Comparison of ENCODE assay signal across 1 cellular context in genomic region chr16:89319883-89320716, GRCh38.
TF ChIP-seq lines count a peak whose summit lies in the region.

No MANE protein-coding gene starts in this region.

TF ChIP-seq in HepG2, 621 proteins besides CTCF, POLR2A, EP300 and RAD21 (continued from another document and continues in another):
- TF ChIP-seq, protein P1, sequence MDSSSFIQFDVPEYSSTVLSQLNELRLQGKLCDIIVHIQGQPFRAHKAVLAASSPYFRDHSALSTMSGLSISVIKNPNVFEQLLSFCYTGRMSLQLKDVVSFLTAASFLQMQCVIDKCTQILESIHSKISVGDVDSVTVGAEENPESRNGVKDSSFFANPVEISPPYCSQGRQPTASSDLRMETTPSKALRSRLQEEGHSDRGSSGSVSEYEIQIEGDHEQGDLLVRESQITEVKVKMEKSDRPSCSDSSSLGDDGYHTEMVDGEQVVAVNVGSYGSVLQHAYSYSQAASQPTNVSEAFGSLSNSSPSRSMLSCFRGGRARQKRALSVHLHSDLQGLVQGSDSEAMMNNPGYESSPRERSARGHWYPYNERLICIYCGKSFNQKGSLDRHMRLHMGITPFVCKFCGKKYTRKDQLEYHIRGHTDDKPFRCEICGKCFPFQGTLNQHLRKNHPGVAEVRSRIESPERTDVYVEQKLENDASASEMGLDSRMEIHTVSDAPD (CRISPR knock-in tag; IDR thresholded peaks at IDR 0.05): no peak; the same call in 1 of the 2 replicates
- TF ChIP-seq DZIP1 (CRISPR knock-in tag; IDR thresholded peaks at IDR 0.05) (no peak), KAT8 (CRISPR knock-in tag; IDR thresholded peaks at IDR 0.05) (0 out of 2 replicates have a peak, but pooled peaks have one; percentile 14), ZNF709 (CRISPR knock-in tag; IDR thresholded peaks at IDR 0.05) (no peak), ZNF879 (CRISPR knock-in tag; IDR thresholded peaks at IDR 0.05) (no peak), KDM5B (CRISPR knock-in tag; IDR thresholded peaks at IDR 0.05; ENCODE audit: borderline replicate concordance) (0 out of 2 replicates have a peak, but pooled peaks have one; percentile 22), NFKBIZ (CRISPR knock-in tag; IDR thresholded peaks at IDR 0.05) (no peak), DRAP1 (CRISPR knock-in tag; IDR thresholded peaks at IDR 0.05) (0 out of 2 replicates have a peak, but pooled peaks have one; percentile 16), ELF1 (CRISPR knock-in tag; IDR thresholded peaks at IDR 0.05) (peak; percentile 24), NR1H2 (CRISPR knock-in tag; IDR thresholded peaks at IDR 0.05; ENCODE audit: borderline replicate concordance, low read depth) (no peak), THYN1 (CRISPR knock-in tag; IDR thresholded peaks at IDR 0.05; ENCODE audit: borderline replicate concordance, low read depth) (no peak), ZNF878 (CRISPR knock-in tag; IDR thresholded peaks at IDR 0.05) (peak; percentile 87; the same call in 1 of the 2 replicates), HCFC1 (IDR thresholded peaks at IDR 0.05; ENCODE audit: low read depth, low read length) (no peak), ZKSCAN1 (IDR thresholded peaks at IDR 0.05; ENCODE audit: low read length) (no peak), ZFAT (CRISPR knock-in tag; conservative IDR thresholded peaks at IDR 0.05) (no peak), ATF6 (CRISPR knock-in tag; conservative IDR thresholded peaks at IDR 0.05) (no peak), SKI (IDR thresholded peaks at IDR 0.05; ENCODE audit: partially characterized antibody) (peak; percentile 39), ZNF224 (CRISPR knock-in tag; IDR thresholded peaks at IDR 0.05) (no peak), SP140L (CRISPR knock-in tag; IDR thresholded peaks at IDR 0.05; ENCODE audit: borderline replicate concordance) (no peak), BORCS8-MEF2B (CRISPR knock-in tag; IDR thresholded peaks at IDR 0.05) (peak; percentile 36; the same call in 1 of the 2 replicates), CREM (IDR thresholded peaks at IDR 0.05) (no peak), CREM (CRISPR knock-in tag; IDR thresholded peaks at IDR 0.05) (no peak), NFRKB (IDR thresholded peaks at IDR 0.05) (no peak), PLSCR1 (CRISPR knock-in tag; IDR thresholded peaks at IDR 0.05; ENCODE audit: borderline replicate concordance) (no peak), ZNF530 (CRISPR knock-in tag; IDR thresholded peaks at IDR 0.05; ENCODE audit: low read depth) (no peak), ZNF652 (CRISPR knock-in tag; IDR thresholded peaks at IDR 0.05; ENCODE audit: borderline replicate concordance, low read depth) (no peak), MAF1 (CRISPR knock-in tag; IDR thresholded peaks at IDR 0.05; ENCODE audit: borderline replicate concordance) (no peak), SOX13 (IDR thresholded peaks at IDR 0.05) (no peak), SOX13 (CRISPR knock-in tag; conservative IDR thresholded peaks at IDR 0.05 in 1 of 2, IDR thresholded peaks at IDR 0.05 in 1 of 2) (peak in 1 of 2 experiments; percentile 43; a peak in 1 of 4 replicates), DMAP1 (CRISPR knock-in tag; IDR thresholded peaks at IDR 0.05) (no peak), ZSCAN20 (CRISPR knock-in tag; IDR thresholded peaks at IDR 0.05; ENCODE audit: borderline replicate concordance) (no peak), ZNF430 (CRISPR knock-in tag; IDR thresholded peaks at IDR 0.05) (no peak; the same call in 1 of the 2 replicates), ZNF768 (CRISPR knock-in tag; IDR thresholded peaks at IDR 0.05) (0 out of 2 replicates have a peak, but pooled peaks have one; percentile 7), ARNT2 (CRISPR knock-in tag; IDR thresholded peaks at IDR 0.05; ENCODE audit: low read depth) (0 out of 2 replicates have a peak, but pooled peaks have one; percentile 31), ZNF318 (CRISPR knock-in tag; IDR thresholded peaks at IDR 0.05) (no peak), ZNF556 (CRISPR knock-in tag; IDR thresholded peaks at IDR 0.05; ENCODE audit: borderline replicate concordance) (peak; percentile 64; the same call in 1 of the 2 replicates), ZNF274 (CRISPR knock-in tag; IDR thresholded peaks at IDR 0.05) (peak; percentile 33; the same call in 1 of the 2 replicates), HDAC1 (CRISPR knock-in tag; IDR thresholded peaks at IDR 0.05) (peak; percentile 70; the same call in 1 of the 2 replicates)
- TF ChIP-seq, protein P2, sequence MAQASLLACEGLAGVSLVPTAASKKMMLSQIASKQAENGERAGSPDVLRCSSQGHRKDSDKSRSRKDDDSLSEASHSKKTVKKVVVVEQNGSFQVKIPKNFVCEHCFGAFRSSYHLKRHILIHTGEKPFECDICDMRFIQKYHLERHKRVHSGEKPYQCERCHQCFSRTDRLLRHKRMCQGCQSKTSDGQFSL (CRISPR knock-in tag; IDR thresholded peaks at IDR 0.05): no peak
- TF ChIP-seq, protein P3, sequence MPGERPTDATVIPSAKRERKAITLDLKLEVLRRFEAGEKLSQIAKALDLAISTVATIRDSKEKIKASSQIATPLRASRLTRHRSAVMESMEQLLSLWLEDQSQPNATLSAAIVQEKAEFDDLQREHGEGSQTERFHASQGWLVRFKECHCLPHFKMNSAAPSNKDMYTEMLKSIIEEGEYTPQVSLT (CRISPR knock-in tag; IDR thresholded peaks at IDR 0.05; ENCODE audit: borderline replicate concordance, low read depth): no peak
- TF ChIP-seq, protein P4, sequence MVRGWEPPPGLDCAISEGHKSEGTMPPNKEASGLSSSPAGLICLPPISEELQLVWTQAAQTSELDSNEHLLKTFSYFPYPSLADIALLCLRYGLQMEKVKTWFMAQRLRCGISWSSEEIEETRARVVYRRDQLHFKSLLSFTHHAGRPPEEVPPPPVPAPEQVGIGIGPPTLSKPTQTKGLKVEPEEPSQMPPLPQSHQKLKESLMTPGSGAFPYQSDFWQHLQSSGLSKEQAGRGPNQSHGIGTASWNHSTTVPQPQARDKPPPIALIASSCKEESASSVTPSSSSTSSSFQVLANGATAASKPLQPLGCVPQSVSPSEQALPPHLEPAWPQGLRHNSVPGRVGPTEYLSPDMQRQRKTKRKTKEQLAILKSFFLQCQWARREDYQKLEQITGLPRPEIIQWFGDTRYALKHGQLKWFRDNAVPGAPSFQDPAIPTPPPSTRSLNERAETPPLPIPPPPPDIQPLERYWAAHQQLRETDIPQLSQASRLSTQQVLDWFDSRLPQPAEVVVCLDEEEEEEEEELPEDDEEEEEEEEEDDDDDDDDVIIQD (CRISPR knock-in tag; IDR thresholded peaks at IDR 0.05; ENCODE audit: low read depth): peak; percentile 61; the same call in 1 of the 2 replicates
